Comparison of ENCODE assay signal across 30 cellular contexts in the genomic region with DNA sequence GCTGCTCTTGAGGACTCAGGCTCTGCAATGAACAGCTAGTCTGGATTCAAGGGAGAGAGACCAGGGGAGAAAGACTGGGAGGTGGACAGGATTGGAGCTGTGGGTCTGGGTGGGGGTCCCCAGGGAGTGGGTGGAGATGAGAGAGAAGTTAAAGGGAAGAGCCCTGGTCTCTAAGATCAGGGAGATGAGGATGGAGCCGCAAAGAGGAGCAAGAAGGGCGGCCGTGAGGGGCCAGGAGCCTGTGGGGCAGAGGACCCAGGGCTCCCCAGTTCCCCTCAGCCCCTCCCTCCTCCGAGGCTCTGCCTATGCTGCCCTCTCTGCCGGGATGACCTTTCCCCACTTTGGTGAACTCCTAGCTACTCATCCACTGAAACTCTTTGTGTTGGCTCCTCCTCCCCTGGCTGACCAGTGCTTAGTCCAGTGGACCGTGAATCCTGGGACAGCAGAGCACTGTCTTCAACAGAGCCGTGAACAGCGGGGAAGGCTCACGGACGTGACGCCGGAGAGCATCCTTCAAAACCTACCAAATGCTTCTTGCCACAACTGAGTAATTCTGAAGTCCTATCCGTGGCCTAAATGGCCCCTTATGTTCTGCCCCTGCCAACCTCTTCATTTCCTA. TPM values are rescaled to one million over a fixed set of nuclear protein-coding genes. Genes with fewer than 3 reads are reported as not detected.
DNase-seq lines count a peak whose midpoint lies in the region; ATAC-seq lines count a peak whose summit lies in the region.
"Had no signal": no experiment of that assay in that cellular context is flagged by ENCODE, and none has a peak within 500 bp of the region (broad histone marks: within the 10 kb centered on the region; RNA-seq: fewer than 3 reads in every experiment).

No MANE protein-coding gene starts in this region.

- no peak overlapping the region for H3K4me3 ChIP-seq in neuronal stem cell (ENCODE audit: low read length in 2 of 2)
- H3K4me3 ChIP-seq: adrenal gland, body of pancreas, esophagus muscularis mucosa, GM23248, heart left ventricle, SK-N-MC had no signal

- H2BK12ac ChIP-seq in neuronal stem cell (ENCODE audit: low read length): peak overlapping the region; percentile 96

- H3K9ac ChIP-seq in neuronal stem cell (ENCODE audit: low read depth, low read length, poor library complexity): no peak overlapping the region
- H3K9ac ChIP-seq: GM23248 had no signal

- WGBS in neuronal stem cell (ENCODE audit: extremely low coverage in 2 of 2, insufficient read length in 2 of 2, insufficient replicate concordance in 1 of 2), 2 donors: no CpG with 5 or more reads among the region's 13 CpGs

- peak overlapping the region; percentile 86 for H3K27ac ChIP-seq in neuronal stem cell (replicated peaks; ENCODE audit: low read length)
- H3K27ac ChIP-seq: adrenal gland, body of pancreas, esophagus muscularis mucosa, GM23248, heart left ventricle, neutrophil, SK-N-MC had no signal

- H4K91ac ChIP-seq in neuronal stem cell (ENCODE audit: low read depth, low read length, poor library complexity): peak overlapping the region; percentile 93

- in situ Hi-C loops in G401 (cut with HindIII; ENCODE audit: low sequenced_read_pairs): no loop called here

- DNase-seq in activated CD8-positive, alpha-beta memory T cell treated with anti-CD3 and anti-CD28 coated beads, Interleukin-2, amount 50 U/mL, for 48 hours: peak; percentile 6
- no peak for DNase-seq in activated CD8-positive, alpha-beta memory T cell treated with anti-CD3 and anti-CD28 coated beads for 24 hours
- DNase-seq in islet precursor cell (peak; percentile 34), neuronal stem cell (ENCODE audit: low spot score) (peak; percentile 63), NCI-H187 (lab: John Stamatoyannopoulos, UW) (no peak), G401 (ENCODE audit: low spot score) (no peak), NCI-H2227 treated with DMSO at 0.1 percent for 48 hours (lab: John Stamatoyannopoulos, UW) (no peak)
- DNase-seq: activated CD4-positive, alpha-beta T cell treated with anti-CD3 and anti-CD28 coated beads, Interleukin-2, amount 50 U/mL, for 4 hours; activated naive CD4-positive, alpha-beta T cell treated with anti-CD3 and anti-CD28 coated beads for 36 hours; body of pancreas; Calu3; DND-41; foreskin fibroblast; GM23248; heart left ventricle; HFFc6; mammary epithelial cell; NCI-H146; NCI-H510A; stimulated activated CD4-positive, alpha-beta T cell treated with anti-CD3 and anti-CD28 coated beads, Interleukin-4, amount 100 ng/mL, for 24 hours; trophoblast cell had no signal

- peak overlapping the region; percentile 51 for H3K18ac ChIP-seq in neuronal stem cell (ENCODE audit: low read length)

- peak overlapping the region; percentile 49 for H3K14ac ChIP-seq in neuronal stem cell (ENCODE audit: low read length)

- no peaks in the 10 kb centered on the region for H3K79me1 ChIP-seq in neuronal stem cell (ENCODE audit: low read depth, low read length)

- peaks cover 36 to 71% of the 10 kb centered on the region in 2 donors for H3K4me1 ChIP-seq in neuronal stem cell (ENCODE audit: control insufficient read depth in 2 of 2, insufficient read depth in 1 of 2, low read depth in 1 of 2, low read length in 2 of 2)
- H3K4me1 ChIP-seq: adrenal gland, body of pancreas had no signal

- peak overlapping the region; percentile 24 for H2AFZ ChIP-seq in neuronal stem cell (ENCODE audit: low read length)
- H2AFZ ChIP-seq: GM23248 had no signal

- ATAC-seq in GM21381 (IDR thresholded peaks at IDR 0.05; ENCODE audit: unreplicated experiment): no peak
- ATAC-seq: body of pancreas, heart left ventricle had no signal

- no peak overlapping the region for H4K8ac ChIP-seq in neuronal stem cell (ENCODE audit: low read depth, low read length)

- H2BK15ac ChIP-seq in neuronal stem cell (ENCODE audit: low read length): peak overlapping the region; percentile 18

- H3K9me3 ChIP-seq in neuronal stem cell (replicated peaks in 1 of 2; ENCODE audit: control insufficient read depth in 2 of 2, insufficient read depth in 1 of 2, low read depth in 1 of 2, low read length in 2 of 2): peaks cover 0 to 3% of the 10 kb centered on the region in 2 donors
- H3K9me3 ChIP-seq: adrenal gland, body of pancreas, heart left ventricle, neutrophil had no signal

- peak overlapping the region; percentile 69 for H2BK5ac ChIP-seq in neuronal stem cell (ENCODE audit: low read length)

- H3K36me3 ChIP-seq in neuronal stem cell (replicated peaks in 1 of 2; ENCODE audit: control insufficient read depth in 2 of 2, insufficient read depth in 2 of 2, low read length in 2 of 2): no peaks in the 10 kb centered on the region
- H3K36me3 ChIP-seq: adrenal gland, esophagus muscularis mucosa, heart left ventricle, neutrophil had no signal

- peak overlapping the region; percentile 98 for H2BK120ac ChIP-seq in neuronal stem cell (ENCODE audit: low read depth, low read length)

- peak overlapping the region; percentile 27 for H3K4ac ChIP-seq in neuronal stem cell (ENCODE audit: low read length)

- no peak overlapping the region for H3K23ac ChIP-seq in neuronal stem cell (ENCODE audit: low read depth, low read length, poor library complexity)

- H3K4me2 ChIP-seq in neuronal stem cell (ENCODE audit: insufficient read depth, low read length, poor library complexity, severe bottlenecking): peak overlapping the region; percentile 20

- no peaks in the 10 kb centered on the region for H3K27me3 ChIP-seq in neuronal stem cell (ENCODE audit: control insufficient read depth in 3 of 3, insufficient read depth in 3 of 3, low read depth in 1 of 3, low read length in 3 of 3)
- H3K27me3 ChIP-seq: adrenal gland had no signal

- peak overlapping the region; percentile 94 for H2AK5ac ChIP-seq in neuronal stem cell (ENCODE audit: low read depth, low read length)

RNA-seq across cellular contexts. Expression of a gene that starts 16.4 kb away (rescaled TPM):
- polyA plus RNA-seq in neuronal stem cell (2013, experiment 1 of 2): not detected
- not detected for polyA plus RNA-seq in neuronal stem cell (2013, experiment 2 of 2)
- total RNA-seq in G401 (2014; rRNA removed; shearing (Covaris generic)): not detected in 2 replicates
- total RNA-seq: A172; activated naive CD4-positive, alpha-beta T cell treated with anti-CD3 and anti-CD28 coated beads for 36 hours; adrenal gland; body of pancreas; Calu3; esophagus muscularis mucosa; GM23248; heart left ventricle; HFFc6; HT-29; mammary epithelial cell; progenitor cell of endocrine pancreas had no signal
- polyA plus RNA-seq: adrenal gland, CD14-positive monocyte, GM23248, heart left ventricle, mammary epithelial cell had no signal

Comparison
In these comparisons a context has a peak if more than half of its experiments do, and no peak if none do; other contexts are left out.
1. DNase-seq: peak in activated CD8-positive, alpha-beta memory T cell treated with anti-CD3 and anti-CD28 coated beads, Interleukin-2, amount 50 U/mL, for 48 hours (single experiment), islet precursor cell (single experiment) and neuronal stem cell (single experiment); none in activated CD8-positive, alpha-beta memory T cell treated with anti-CD3 and anti-CD28 coated beads for 24 hours (single experiment), NCI-H187 (0 of 2), G401 (single experiment) and NCI-H2227 treated with DMSO at 0.1 percent for 48 hours (single experiment).